In the genomic region with DNA sequence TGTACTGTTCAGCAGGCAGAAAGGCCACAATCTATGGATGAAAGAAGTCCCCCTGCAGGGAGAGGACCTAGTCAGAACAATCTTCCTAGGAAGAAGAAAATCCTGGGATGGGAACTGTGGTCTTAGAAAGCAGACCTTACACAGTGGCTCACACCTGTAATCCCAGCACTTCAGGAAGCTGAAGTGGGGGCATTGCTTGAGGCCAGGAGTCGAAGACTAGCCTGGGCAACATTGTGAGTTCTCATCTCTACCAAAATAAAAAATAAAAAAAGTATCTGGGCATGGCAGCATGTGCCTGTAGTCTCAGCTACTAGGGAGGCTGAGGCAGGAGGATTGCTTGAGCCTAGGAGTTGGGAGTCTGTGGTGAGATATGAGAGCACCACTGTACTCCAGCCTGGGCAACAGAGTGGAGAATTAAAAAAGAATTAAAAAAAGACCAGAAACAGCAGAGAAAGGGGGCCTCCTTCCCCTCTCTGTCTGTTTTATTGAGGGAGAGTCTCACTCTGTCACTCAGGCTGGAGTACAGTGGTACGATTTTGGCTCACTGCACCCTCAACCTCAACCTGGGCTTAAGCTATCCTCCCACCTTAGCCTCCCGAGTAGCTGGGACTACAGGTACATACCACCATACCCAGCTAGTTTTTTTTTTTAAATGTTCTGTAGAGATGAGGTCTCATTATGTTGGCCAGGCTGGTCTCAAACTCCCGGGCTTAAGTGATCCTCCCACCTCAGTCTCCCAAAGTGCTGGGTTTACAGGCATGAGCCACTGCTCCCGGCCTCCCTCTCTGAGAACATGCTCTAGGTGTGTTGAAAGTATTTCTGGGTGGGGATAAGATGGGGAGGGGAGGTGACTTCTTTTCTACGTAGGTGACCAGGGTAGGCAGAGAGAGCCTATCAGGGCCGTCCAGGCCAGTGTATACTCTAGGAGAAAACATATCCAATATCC, we compare ENCODE assay signal across 12 cellular contexts.
"Had no signal": no experiment of that assay in that cellular context is flagged by ENCODE, and none has a peak within 500 bp of the region (broad histone marks: within the 10 kb centered on the region; RNA-seq: fewer than 3 reads in every experiment).

No MANE protein-coding gene starts in this region.

- H3K4me3 Mint-ChIP-seq: activated CD4-positive, alpha-beta T cell treated with anti-CD3 and anti-CD28 coated beads, Interleukin-2, amount 10 ng/mL, durations not matched to agents 7 days and 5 days; activated naive CD4-positive, alpha-beta T cell treated with anti-CD3 and anti-CD28 coated beads, Interleukin-2, amount 50 U/mL, for 24 hours; activated T-cell treated with anti-CD3 and anti-CD28 coated beads, Interleukin-2, amount 50 U/mL, for 24 hours; nephron progenitor cell; stimulated activated memory B cell treated with anti-CD40 and anti-IgM and Interleukin-4, amounts not matched to agents 10 μg/mL and 1 μg/mL and 100 μg/mL, for 72 hours; T-helper 2 cell treated with Interferon-gamma antibody and Interleukin-4, amounts not matched to agents 5 μg/mL and 100 μg/mL, for 36 hours had no signal

- H3K36me3 ChIP-seq: adrenal gland, thyroid gland had no signal

- H3K9me3 ChIP-seq: adrenal gland, thyroid gland had no signal

- FAIRE-seq: kidney had no signal

- H3K27ac Mint-ChIP-seq: activated CD4-positive, alpha-beta T cell treated with anti-CD3 and anti-CD28 coated beads, Interleukin-2, amount 10 ng/mL, durations not matched to agents 7 days and 5 days; activated naive CD4-positive, alpha-beta T cell treated with anti-CD3 and anti-CD28 coated beads, Interleukin-2, amount 50 U/mL, for 24 hours; activated T-cell treated with anti-CD3 and anti-CD28 coated beads, Interleukin-2, amount 50 U/mL, for 24 hours; nephron progenitor cell; stimulated activated memory B cell treated with anti-CD40 and anti-IgM and Interleukin-4, amounts not matched to agents 10 μg/mL and 1 μg/mL and 100 μg/mL, for 72 hours; T-helper 2 cell treated with Interferon-gamma antibody and Interleukin-4, amounts not matched to agents 5 μg/mL and 100 μg/mL, for 36 hours had no signal

- H3K9me3 Mint-ChIP-seq: activated CD4-positive, alpha-beta T cell treated with anti-CD3 and anti-CD28 coated beads, Interleukin-2, amount 10 ng/mL, durations not matched to agents 7 days and 5 days; activated naive CD4-positive, alpha-beta T cell treated with anti-CD3 and anti-CD28 coated beads, Interleukin-2, amount 50 U/mL, for 24 hours; activated T-cell treated with anti-CD3 and anti-CD28 coated beads, Interleukin-2, amount 50 U/mL, for 24 hours; stimulated activated memory B cell treated with anti-CD40 and anti-IgM and Interleukin-4, amounts not matched to agents 10 μg/mL and 1 μg/mL and 100 μg/mL, for 72 hours; T-helper 2 cell treated with Interferon-gamma antibody and Interleukin-4, amounts not matched to agents 5 μg/mL and 100 μg/mL, for 36 hours had no signal

- ATAC-seq: stimulated activated memory B cell treated with anti-CD40 and anti-IgM and Interleukin-4, amounts not matched to agents 10 μg/mL and 1 μg/mL and 100 μg/mL, for 72 hours had no signal

- H3K27ac ChIP-seq: thyroid gland had no signal

- H3K27me3 ChIP-seq: adrenal gland, thyroid gland had no signal

- H3K4me1 Mint-ChIP-seq: activated CD4-positive, alpha-beta T cell treated with anti-CD3 and anti-CD28 coated beads, Interleukin-2, amount 10 ng/mL, durations not matched to agents 7 days and 5 days had no signal

- H3K4me3 ChIP-seq: adrenal gland, thyroid gland had no signal

- H3K36me3 Mint-ChIP-seq: activated naive CD4-positive, alpha-beta T cell treated with anti-CD3 and anti-CD28 coated beads, Interleukin-2, amount 50 U/mL, for 24 hours; stimulated activated memory B cell treated with anti-CD40 and anti-IgM and Interleukin-4, amounts not matched to agents 10 μg/mL and 1 μg/mL and 100 μg/mL, for 72 hours had no signal

- DNase-seq: activated CD4-positive, alpha-beta T cell treated with anti-CD3 and anti-CD28 coated beads, Interleukin-2, amount 10 ng/mL, durations not matched to agents 7 days and 5 days; activated T-cell treated with anti-CD3 and anti-CD28 coated beads, Interleukin-2, amount 50 U/mL, for 24 hours; hippocampal formation; kidney; mesendoderm; nephron progenitor cell; stimulated activated CD4-positive, alpha-beta T cell treated with anti-CD3 and anti-CD28 coated beads, Interleukin-2, amount 100 ng/mL, for 48 hours; thyroid gland had no signal
